Comparison of ENCODE assay signal across 23 cellular contexts in the genomic region with DNA sequence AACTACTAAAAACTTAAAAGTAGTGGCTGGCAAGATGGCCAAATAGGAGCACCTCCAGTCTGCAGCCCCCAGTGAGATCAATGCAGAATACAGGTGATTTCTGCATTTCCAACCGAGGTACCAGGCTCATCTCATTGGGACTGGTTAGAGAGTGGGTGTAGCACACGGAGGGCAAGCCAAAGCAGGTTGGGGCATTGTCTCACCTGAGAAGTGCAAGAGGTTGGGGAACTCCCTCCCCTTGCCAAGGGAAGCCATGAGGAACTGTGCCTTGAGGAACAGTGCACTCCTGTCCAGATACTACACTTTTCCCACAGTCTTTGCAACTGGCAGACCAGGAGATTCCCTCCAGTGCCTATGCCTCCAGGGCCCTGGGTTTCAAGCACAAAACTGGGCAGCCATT.
DNase-seq lines count a peak whose midpoint lies in the region; ATAC-seq and TF ChIP-seq lines count a peak whose summit lies in the region.
"Had no signal": no experiment of that assay in that cellular context is flagged by ENCODE, and none has a peak within 500 bp of the region (broad histone marks: within the 10 kb centered on the region; RNA-seq: fewer than 3 reads in every experiment).

No MANE protein-coding gene starts in this region.

- in situ Hi-C loops in mammary epithelial cell (cut with MboI; ENCODE audit: low sequenced_read_pairs in 2 of 2), result no loop called here

- intact Hi-C loops in mammary epithelial cell (cut with micrococcal nuclease) (no loop called here), breast epithelium (cut with DNase I; ENCODE audit: low total_unique reads) (no loop called here), prostate gland (cut with DNase I) (no loop called here)

- CTCF ChIA-PET in mammary epithelial cell (lab: Charles Lee; ENCODE audit: low non-redundant PET), result no interaction called here

- H4K20me1 ChIP-seq in mammary epithelial cell (ENCODE audit: insufficient read depth, low read length), result no peaks in the 10 kb centered on the region
- H4K20me1 ChIP-seq: BLaER1 treated with 17β-estradiol and CSF1 and Interleukin-3, amounts not matched to agents 10 nM and 100 nM had no signal

- no peaks in the 10 kb centered on the region for H3K9me3 ChIP-seq in mammary epithelial cell (replicated peaks; ENCODE audit: insufficient read depth, low read length)
- peaks cover 4 to 28% of the 10 kb centered on the region in 2 donors for H3K9me3 ChIP-seq in breast epithelium
- no peaks in the 10 kb centered on the region for H3K9me3 ChIP-seq in prostate gland
- H3K9me3 ChIP-seq: A549, Caco-2 had no signal

- BruUV-seq in mammary epithelial cell (replicated peaks; lab: Mats Ljungman, UMichigan), result no TSS peak

- H3K4me2 ChIP-seq in mammary epithelial cell (ENCODE audit: insufficient read depth, low read depth, low read length), result no peak overlapping the region
- H3K4me2 ChIP-seq: A549; BLaER1 treated with 17β-estradiol and CSF1 and Interleukin-3, amounts not matched to agents 10 nM and 100 nM had no signal

- TF ChIP-seq CTCF in mammary epithelial cell (conservative IDR thresholded peaks at IDR 0.05 in 1 of 2, IDR thresholded peaks at IDR 0.05 in 1 of 2; ENCODE audit: extremely low read depth in 1 of 2, insufficient read depth in 1 of 2, low read depth in 1 of 2, low read length in 2 of 2) (no peak), breast epithelium (IDR thresholded peaks at IDR 0.05) (no peak), foreskin keratinocyte (conservative IDR thresholded peaks at IDR 0.05) (no peak), prostate gland (IDR thresholded peaks at IDR 0.05) (no peak)

- H3K9ac ChIP-seq in mammary epithelial cell (ENCODE audit: insufficient read depth, low read length), result no peak overlapping the region
- H3K9ac ChIP-seq: BLaER1 treated with 17β-estradiol and CSF1 and Interleukin-3, amounts not matched to agents 10 nM and 100 nM had no signal

- peak; percentile 41 for DNase-seq in mammary epithelial cell
- no peak for DNase-seq in breast epithelium (ENCODE audit: low spot score in 2 of 2)
- peak; percentile 5 for DNase-seq in epithelial cell of prostate (ENCODE audit: low read depth, low spot score)
- peak in 1 of 2 donors; percentile 44 for DNase-seq in foreskin keratinocyte
- no peak for DNase-seq in prostate gland (ENCODE audit: low spot score)
- no peak for DNase-seq in DMS114 treated with DMSO at 0.1 percent for 48 hours (lab: John Stamatoyannopoulos, UW; ENCODE audit: unreplicated experiment)
- DNase-seq: AML-193; Caco-2; Calu3; CD4-positive, alpha-beta T cell; CD8-positive, alpha-beta T cell; DMS153; DMS53; DMS79; DND-41; EL; GDM1 had no signal

- WGBS in mammary epithelial cell (ENCODE audit: low coverage, missing lambda C conversion rate), result 37% methylated on average over 2 of the region's 2 CpGs
- WGBS in prostate gland, result 81% methylated on average over 2 of the region's 2 CpGs

- no peaks in the 10 kb centered on the region for H3K79me2 ChIP-seq in mammary epithelial cell (ENCODE audit: insufficient read depth, low read length)

- H3K4me1 ChIP-seq in mammary epithelial cell (ENCODE audit: insufficient read depth, low read length) (no peaks in the 10 kb centered on the region), breast epithelium (no peaks in the 10 kb centered on the region), foreskin keratinocyte (no peaks in the 10 kb centered on the region), prostate gland (replicated peaks) (no peaks in the 10 kb centered on the region)
- H3K4me1 ChIP-seq: A549; BLaER1 treated with 17β-estradiol and CSF1 and Interleukin-3, amounts not matched to agents 10 nM and 100 nM; Caco-2 had no signal

- H3K36me3 ChIP-seq in mammary epithelial cell (ENCODE audit: insufficient read depth, low read length) (no peaks in the 10 kb centered on the region), breast epithelium (no peaks in the 10 kb centered on the region), prostate gland (no peaks in the 10 kb centered on the region)
- H3K36me3 ChIP-seq: BLaER1 treated with 17β-estradiol and CSF1 and Interleukin-3, amounts not matched to agents 10 nM and 100 nM had no signal

- ATAC-seq in foreskin keratinocyte (peak; percentile 62), HG03135 (IDR thresholded peaks at IDR 0.05; ENCODE audit: unreplicated experiment) (no peak)
- ATAC-seq: A549; CD8-positive, alpha-beta T cell; GM12878 had no signal

- H3K27ac ChIP-seq in mammary epithelial cell (ENCODE audit: insufficient read depth, low read depth, low read length), result no peak overlapping the region
- no peak overlapping the region for H3K27ac ChIP-seq in breast epithelium
- H3K27ac ChIP-seq in epithelial cell of prostate, result no peak overlapping the region
- no peak overlapping the region for H3K27ac ChIP-seq in foreskin keratinocyte
- no peak overlapping the region for H3K27ac ChIP-seq in prostate gland
- H3K27ac ChIP-seq: 22Rv1; A549; BLaER1 treated with 17β-estradiol and CSF1 and Interleukin-3, amounts not matched to agents 10 nM and 100 nM; C4-2B had no signal

- dilution Hi-C loops in mammary epithelial cell (cut with HindIII; ENCODE audit: low sequenced_read_pairs), result no loop called here

- H2AFZ ChIP-seq in mammary epithelial cell (ENCODE audit: low read depth, low read length), result no peak overlapping the region

- no peak overlapping the region for H3K4me3 ChIP-seq in mammary epithelial cell (replicated peaks in 1 of 3; ENCODE audit: insufficient read depth in 1 of 3, low read depth in 2 of 3, low read length in 3 of 3)
- no peak overlapping the region for H3K4me3 ChIP-seq in breast epithelium
- H3K4me3 ChIP-seq in prostate gland, result no peak overlapping the region
- H3K4me3 ChIP-seq: A549; BLaER1 treated with 17β-estradiol and CSF1 and Interleukin-3, amounts not matched to agents 10 nM and 100 nM; GM12878 had no signal

- TF ChIP-seq POLR2A in breast epithelium (IDR thresholded peaks at IDR 0.05) (no peak), prostate gland (IDR thresholded peaks at IDR 0.05) (no peak)

- H3K27me3 ChIP-seq in mammary epithelial cell (ENCODE audit: insufficient read depth, low read length), result no peaks in the 10 kb centered on the region
- H3K27me3 ChIP-seq in breast epithelium, result no peaks in the 10 kb centered on the region
- H3K27me3 ChIP-seq in foreskin keratinocyte, result peaks cover 3% of the 10 kb centered on the region
- H3K27me3 ChIP-seq in prostate gland (replicated peaks; ENCODE audit: insufficient read depth), result no peaks in the 10 kb centered on the region
- H3K27me3 ChIP-seq: BLaER1 treated with 17β-estradiol and CSF1 and Interleukin-3, amounts not matched to agents 10 nM and 100 nM had no signal

Comparison
In these comparisons a context has a peak if more than half of its experiments do, and no peak if none do; other contexts are left out.
1. DNase-seq: peak in mammary epithelial cell (single experiment) and epithelial cell of prostate (single experiment); none in breast epithelium (0 of 2), prostate gland (single experiment) and DMS114 treated with DMSO at 0.1 percent for 48 hours (single experiment).